Comparison of ENCODE assay signal across 8 cellular contexts in genomic region chr19:47124937-47125668, GRCh38. TPM values are rescaled to one million over a fixed set of nuclear protein-coding genes. Genes with fewer than 3 reads are reported as not detected.
DNase-seq lines count a peak whose midpoint lies in the region; ATAC-seq and TF ChIP-seq lines count a peak whose summit lies in the region.

No MANE protein-coding gene starts in this region.

- H3K27ac Mint-ChIP-seq in naive thymus-derived CD4-positive, alpha-beta T cell: no peak overlapping the region

- no peak for TF ChIP-seq EP300 in esophagus muscularis mucosa (IDR thresholded peaks at IDR 0.05)

- H3K4me3 ChIP-seq in esophagus muscularis mucosa: no peak overlapping the region
- no peak overlapping the region for H3K4me3 ChIP-seq in naive thymus-derived CD4-positive, alpha-beta T cell (ENCODE audit: low read length)

- H3K4me3 Mint-ChIP-seq in naive thymus-derived CD4-positive, alpha-beta T cell: no peak overlapping the region

- H3K27ac ChIP-seq in 22Rv1: no peak overlapping the region
- H3K27ac ChIP-seq in esophagus muscularis mucosa (replicated peaks in 1 of 4): peak overlapping the region; percentile 37 to 76 (median 55)
- no peak overlapping the region for H3K27ac ChIP-seq in naive thymus-derived CD4-positive, alpha-beta T cell (ENCODE audit: low read depth, low read length)

- TF ChIP-seq POLR2A in esophagus muscularis mucosa (IDR thresholded peaks at IDR 0.05; ENCODE audit: low read depth): no peak

- CTCF ChIA-PET in naive thymus-derived CD4-positive, alpha-beta T cell (lab: Charles Lee): interaction anchor here (0.6 to 3.4 kb wide), 16 partner anchors 10 to 260 kb away, joined by 3 to 40 read pairs (median 4); partner anchors contain the start of gene ZC3H4

- H3K36me3 ChIP-seq in esophagus muscularis mucosa: no peaks in the 10 kb centered on the region
- H3K36me3 ChIP-seq in naive thymus-derived CD4-positive, alpha-beta T cell (ENCODE audit: control insufficient read depth in 2 of 3, insufficient read depth in 3 of 3, low read length in 3 of 3): no peaks in the 10 kb centered on the region

- no peaks in the 10 kb centered on the region for H3K36me3 Mint-ChIP-seq in naive thymus-derived CD4-positive, alpha-beta T cell

- DNase-seq in GM03348 (ENCODE audit: low spot score): peak; percentile 73
- DNase-seq in NCI-H1417 treated with DMSO at 0.1 percent for 48 hours (lab: John Stamatoyannopoulos, UW): peak; percentile 12
- no peak for DNase-seq in esophagus muscularis mucosa (ENCODE audit: extremely low spot score)
- peak in 7 of 9 donors; percentile 31 to 65 (median 53) for DNase-seq in naive thymus-derived CD4-positive, alpha-beta T cell

- H3K4me1 Mint-ChIP-seq in naive thymus-derived CD4-positive, alpha-beta T cell: peaks cover 0 to 11% (median 7%) of the 10 kb centered on the region in 7 donors

- peaks cover 0 to 6% (median 0%) of the 10 kb centered on the region in 5 donors for H3K27me3 Mint-ChIP-seq in naive thymus-derived CD4-positive, alpha-beta T cell

- no peaks in the 10 kb centered on the region for H3K27me3 ChIP-seq in esophagus muscularis mucosa
- H3K27me3 ChIP-seq in naive thymus-derived CD4-positive, alpha-beta T cell (ENCODE audit: control insufficient read depth in 2 of 2, insufficient read depth in 2 of 2, low read length in 2 of 2): no peaks in the 10 kb centered on the region

- WGBS in esophagus muscularis mucosa: 47% methylated on average over 8 of the region's 8 CpGs

- H3K9me3 ChIP-seq in esophagus muscularis mucosa: no peaks in the 10 kb centered on the region
- H3K9me3 ChIP-seq in naive thymus-derived CD4-positive, alpha-beta T cell (ENCODE audit: control insufficient read depth in 2 of 3, low read length in 3 of 3): no peaks in the 10 kb centered on the region

- intact Hi-C loops in esophagus muscularis mucosa (cut with DNase I): loop anchor here (5.0 kb wide), 1 partner anchor 88 kb away; no protein-coding TSS in a partner anchor
- intact Hi-C loops in naive thymus-derived CD4-positive, alpha-beta T cell (cut with micrococcal nuclease): loop anchor here (1.0 to 2.0 kb wide), 6 partner anchors 12 to 269 kb away; partner anchors contain the start of gene ZC3H4 (in 1 of the 2)

- TF ChIP-seq CTCF in 22Rv1 (IDR thresholded peaks at IDR 0.05) (peak; percentile 82), esophagus muscularis mucosa (IDR thresholded peaks at IDR 0.05) (peak; percentile 70 to 87 (median 80))

- ATAC-seq in SK-N-SH treated with all-trans-retinoic acid at 6 μM for 48 hours (peak; percentile 75), HG02610 (IDR thresholded peaks at IDR 0.05; ENCODE audit: unreplicated experiment) (no peak), GM21381 (IDR thresholded peaks at IDR 0.05; ENCODE audit: unreplicated experiment) (no peak)
- peak; percentile 79 for ATAC-seq in naive thymus-derived CD4-positive, alpha-beta T cell

- H3K4me1 ChIP-seq in esophagus muscularis mucosa: peaks cover 4 to 30% (median 26%) of the 10 kb centered on the region in 4 donors
- peaks cover 0 to 4% of the 10 kb centered on the region in 2 donors for H3K4me1 ChIP-seq in naive thymus-derived CD4-positive, alpha-beta T cell (ENCODE audit: control insufficient read depth in 2 of 2, insufficient read depth in 2 of 2, low read length in 2 of 2)

- no peaks in the 10 kb centered on the region for H3K9me3 Mint-ChIP-seq in naive thymus-derived CD4-positive, alpha-beta T cell

- POLR2A ChIA-PET in naive thymus-derived CD4-positive, alpha-beta T cell (lab: Charles Lee): interaction anchor here (0.6 to 4.3 kb wide), 5 partner anchors 11 to 112 kb away, joined by 3 to 32 read pairs (median 3); partner anchors contain the start of gene ZC3H4

TF ChIP-seq in SK-N-SH treated with all-trans-retinoic acid at 6 μM for 48 hours, 23 proteins besides CTCF, POLR2A, EP300 and RAD21:
- TF ChIP-seq PPARA (CRISPR knock-in tag; IDR thresholded peaks at IDR 0.05; ENCODE audit: borderline replicate concordance): no peak
- TF ChIP-seq SNAI2 (CRISPR knock-in tag; IDR thresholded peaks at IDR 0.05): no peak
- TF ChIP-seq ESRRG (CRISPR knock-in tag; IDR thresholded peaks at IDR 0.05): no peak
- TF ChIP-seq ARNTL (CRISPR knock-in tag; IDR thresholded peaks at IDR 0.05; ENCODE audit: borderline replicate concordance, low read depth): no peak
- TF ChIP-seq ZFP3 (CRISPR knock-in tag; IDR thresholded peaks at IDR 0.05): no peak
- TF ChIP-seq ZNF8 (CRISPR knock-in tag; IDR thresholded peaks at IDR 0.05): no peak
- no peak for TF ChIP-seq ZC3H10 (CRISPR knock-in tag; IDR thresholded peaks at IDR 0.05)
- no peak for TF ChIP-seq TOX (CRISPR knock-in tag; IDR thresholded peaks at IDR 0.05; ENCODE audit: borderline replicate concordance)
- no peak for TF ChIP-seq PATZ1 (CRISPR knock-in tag; IDR thresholded peaks at IDR 0.05; ENCODE audit: borderline replicate concordance)
- no peak for TF ChIP-seq GLIS3 (CRISPR knock-in tag; IDR thresholded peaks at IDR 0.05)
- TF ChIP-seq, protein P1, sequence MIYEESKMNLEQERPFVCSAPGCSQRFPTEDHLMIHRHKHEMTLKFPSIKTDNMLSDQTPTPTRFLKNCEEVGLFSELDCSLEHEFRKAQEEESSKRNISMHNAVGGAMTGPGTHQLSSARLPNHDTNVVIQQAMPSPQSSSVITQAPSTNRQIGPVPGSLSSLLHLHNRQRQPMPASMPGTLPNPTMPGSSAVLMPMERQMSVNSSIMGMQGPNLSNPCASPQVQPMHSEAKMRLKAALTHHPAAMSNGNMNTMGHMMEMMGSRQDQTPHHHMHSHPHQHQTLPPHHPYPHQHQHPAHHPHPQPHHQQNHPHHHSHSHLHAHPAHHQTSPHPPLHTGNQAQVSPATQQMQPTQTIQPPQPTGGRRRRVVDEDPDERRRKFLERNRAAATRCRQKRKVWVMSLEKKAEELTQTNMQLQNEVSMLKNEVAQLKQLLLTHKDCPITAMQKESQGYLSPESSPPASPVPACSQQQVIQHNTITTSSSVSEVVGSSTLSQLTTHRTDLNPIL (CRISPR knock-in tag; IDR thresholded peaks at IDR 0.05; ENCODE audit: low read depth): no peak
- TF ChIP-seq BACH2 (CRISPR knock-in tag; IDR thresholded peaks at IDR 0.05; ENCODE audit: borderline replicate concordance): no peak
- no peak for TF ChIP-seq OSR1 (CRISPR knock-in tag; IDR thresholded peaks at IDR 0.05)

RNA-seq across cellular contexts. Expression of gene SAE1, which starts 5.5 kb away (rescaled TPM):
- total RNA-seq in esophagus muscularis mucosa: 100 to 1,000 TPM; 130 to 143 (median 136) TPM
- total RNA-seq in naive thymus-derived CD4-positive, alpha-beta T cell: 100 to 1,000 TPM in 1 of 5 experiments, 10 to 100 TPM in 4; 34.3 to 115 (median 46.4) TPM
- polyA plus RNA-seq in naive thymus-derived CD4-positive, alpha-beta T cell: 100 to 1,000 TPM; 145 to 181 TPM

RNA-seq across cellular contexts. Expression of gene ZC3H4, which starts 11.5 kb away (rescaled TPM):
- total RNA-seq in esophagus muscularis mucosa: 10 to 100 TPM; 26.2 to 34.7 (median 30.2) TPM
- total RNA-seq in naive thymus-derived CD4-positive, alpha-beta T cell: 100 to 1,000 TPM in 1 of 5 experiments, 10 to 100 TPM in 4; 53.6 to 123 (median 73.0) TPM
- 1 to 10 TPM; 2.0 to 2.3 TPM for polyA plus RNA-seq in naive thymus-derived CD4-positive, alpha-beta T cell

Comparison
In these comparisons a context has a peak if more than half of its experiments do, and no peak if none do; other contexts are left out.
1. H3K27ac ChIP-seq: peak in esophagus muscularis mucosa (4 of 4); none in 22Rv1 (single experiment) and naive thymus-derived CD4-positive, alpha-beta T cell (single experiment).
2. ATAC-seq: peak in SK-N-SH treated with all-trans-retinoic acid at 6 μM for 48 hours (single experiment) and naive thymus-derived CD4-positive, alpha-beta T cell (single experiment); none in HG02610 (single experiment) and GM21381 (single experiment).